21 cellular contexts compared by ENCODE assay signal in the genomic region with DNA sequence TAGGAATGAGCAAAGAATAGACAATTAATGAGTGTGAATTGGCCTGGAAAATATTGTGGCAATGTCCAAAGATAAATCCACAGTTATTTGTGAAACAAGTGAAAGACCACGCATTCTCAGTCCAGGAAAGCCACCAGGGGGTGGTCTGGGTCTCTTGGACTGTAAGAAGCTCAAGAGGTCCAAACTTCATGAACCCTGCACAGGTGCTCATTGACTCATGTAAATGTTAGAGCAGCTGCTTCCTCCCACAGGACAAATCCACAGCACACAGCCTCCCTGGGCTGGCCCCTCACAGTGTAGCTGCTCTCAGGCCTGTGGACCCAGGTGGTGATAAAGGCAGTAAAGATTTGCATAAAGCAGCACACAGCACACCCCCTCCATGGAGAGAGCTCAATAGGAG.
DNase-seq lines count a peak whose midpoint lies in the region; ATAC-seq, FAIRE-seq and TF ChIP-seq lines count a peak whose summit lies in the region.
"Had no signal": no experiment of that assay in that cellular context is flagged by ENCODE, and none has a peak within 500 bp of the region (broad histone marks: within the 10 kb centered on the region; RNA-seq: fewer than 3 reads in every experiment).

No MANE protein-coding gene starts in this region.

- ATAC-seq in T-helper 17 cell (peak; percentile 62), naive B cell (ENCODE audit: low read depth in 2 of 2) (peak; percentile 77 to 84)
- ATAC-seq: activated naive CD4-positive, alpha-beta T cell treated with anti-CD3 and anti-CD28 coated beads, Interleukin-2, amount 50 U/mL, for 72 hours; naive thymus-derived CD8-positive, alpha-beta T cell had no signal

- DNase-seq in DMS53 treated with DMSO at 0.1 percent for 48 hours (lab: John Stamatoyannopoulos, UW; ENCODE audit: unreplicated experiment) (peak; percentile 31), T-helper 17 cell (no peak), naive B cell (peak; percentile 58), D721Med (ENCODE audit: insufficient read length, low spot score) (no peak), MG63 (no peak), kidney tubule cell (ENCODE audit: low spot score) (no peak)
- DNase-seq in activated CD4-positive, alpha-beta T cell treated with anti-CD3 and anti-CD28 coated beads, Interleukin-2, amount 10 ng/mL, durations not matched to agents 24 days and 14 days = no peak
- DNase-seq: activated T-cell treated with anti-CD3 and anti-CD28 coated beads, Interleukin-2, amount 50 U/mL, for 48 hours; AML-193; cortex of kidney; lower lobe of right lung; naive thymus-derived CD8-positive, alpha-beta T cell; NCI-H748 treated with DMSO at 0.1 percent for 48 hours; stimulated activated CD4-positive, alpha-beta T cell treated with anti-CD3 and anti-CD28 coated beads, Interleukin-4, amount 100 ng/mL, for 4 hours; stimulated activated CD8-positive, alpha-beta memory T cell treated with anti-CD3 and anti-CD28 coated beads, Interleukin-4, amount 100 ng/mL, for 48 hours had no signal

- H3K9me3 Mint-ChIP-seq in naive B cell = peaks cover 0 to 8% (median 6%) of the 10 kb centered on the region in 7 donors
- H3K9me3 Mint-ChIP-seq in activated CD4-positive, alpha-beta T cell treated with anti-CD3 and anti-CD28 coated beads, Interleukin-2, amount 10 ng/mL, durations not matched to agents 24 days and 14 days = peaks cover 3% of the 10 kb centered on the region
- H3K9me3 Mint-ChIP-seq: activated naive CD4-positive, alpha-beta T cell treated with anti-CD3 and anti-CD28 coated beads, Interleukin-2, amount 50 U/mL, for 72 hours had no signal

- peaks cover 10% of the 10 kb centered on the region for H3K4me1 ChIP-seq in Loucy (ENCODE audit: insufficient read depth, low read length, poor library complexity, severe bottlenecking)
- H3K4me1 ChIP-seq: lower lobe of right lung, parathyroid adenoma had no signal

- intact Hi-C loops in activated CD4-positive, alpha-beta T cell treated with anti-CD3 and anti-CD28 coated beads, Interleukin-2, amount 10 ng/mL, durations not matched to agents 24 days and 14 days (cut with micrococcal nuclease) = no loop called here

- H3K27ac Mint-ChIP-seq in T-helper 17 cell = no peak overlapping the region
- H3K27ac Mint-ChIP-seq in naive B cell = peak overlapping the region; percentile 89 to 98 (median 94)
- H3K27ac Mint-ChIP-seq in activated CD4-positive, alpha-beta T cell treated with anti-CD3 and anti-CD28 coated beads, Interleukin-2, amount 10 ng/mL, durations not matched to agents 24 days and 14 days = no peak overlapping the region
- H3K27ac Mint-ChIP-seq: activated naive CD4-positive, alpha-beta T cell treated with anti-CD3 and anti-CD28 coated beads, Interleukin-2, amount 50 U/mL, for 72 hours had no signal

- no peaks in the 10 kb centered on the region for H4K20me1 ChIP-seq in Loucy (ENCODE audit: insufficient read depth, low read length, poor library complexity, severe bottlenecking)

- peaks cover 54% of the 10 kb centered on the region for H3K27me3 Mint-ChIP-seq in T-helper 17 cell
- no peaks in the 10 kb centered on the region for H3K27me3 Mint-ChIP-seq in naive B cell
- H3K27me3 Mint-ChIP-seq in activated CD4-positive, alpha-beta T cell treated with anti-CD3 and anti-CD28 coated beads, Interleukin-2, amount 10 ng/mL, durations not matched to agents 24 days and 14 days = peaks cover 23% of the 10 kb centered on the region

- H3F3A ChIP-seq in Loucy (ENCODE audit: low read depth) = no peaks in the 10 kb centered on the region

- H3K4me2 ChIP-seq in Loucy (ENCODE audit: low read depth, low read length, poor library complexity, severe bottlenecking) = peak overlapping the region; percentile 10

- no peaks in the 10 kb centered on the region for H3K27me3 ChIP-seq in Loucy (ENCODE audit: insufficient read depth, low read length, poor library complexity, severe bottlenecking)
- H3K27me3 ChIP-seq in MG63 = no peaks in the 10 kb centered on the region

- no peaks in the 10 kb centered on the region for H3K36me3 Mint-ChIP-seq in T-helper 17 cell (ENCODE audit: low read depth)
- no peaks in the 10 kb centered on the region for H3K36me3 Mint-ChIP-seq in naive B cell
- H3K36me3 Mint-ChIP-seq in activated CD4-positive, alpha-beta T cell treated with anti-CD3 and anti-CD28 coated beads, Interleukin-2, amount 10 ng/mL, durations not matched to agents 24 days and 14 days (ENCODE audit: low read depth) = no peaks in the 10 kb centered on the region
- H3K36me3 Mint-ChIP-seq: activated naive CD4-positive, alpha-beta T cell treated with anti-CD3 and anti-CD28 coated beads, Interleukin-2, amount 50 U/mL, for 72 hours; brain had no signal

- no peaks in the 10 kb centered on the region for H3K36me3 ChIP-seq in Loucy (ENCODE audit: insufficient read depth, low read length)
- H3K36me3 ChIP-seq in MG63 = no peaks in the 10 kb centered on the region
- H3K36me3 ChIP-seq: lower lobe of right lung had no signal

- H3K4me3 Mint-ChIP-seq in T-helper 17 cell (no peak overlapping the region), naive B cell (peak overlapping the region; percentile 25 to 88 (median 74))
- H3K4me3 Mint-ChIP-seq in activated CD4-positive, alpha-beta T cell treated with anti-CD3 and anti-CD28 coated beads, Interleukin-2, amount 10 ng/mL, durations not matched to agents 24 days and 14 days = no peak overlapping the region
- H3K4me3 Mint-ChIP-seq: brain had no signal

- H3K9ac ChIP-seq in Loucy (ENCODE audit: low read depth, low read length, poor library complexity, severe bottlenecking) = no peak overlapping the region
- H3K9ac ChIP-seq: parathyroid adenoma had no signal

- no peaks in the 10 kb centered on the region for H3K4me1 Mint-ChIP-seq in T-helper 17 cell
- H3K4me1 Mint-ChIP-seq in naive B cell = peaks cover 35 to 37% (median 36%) of the 10 kb centered on the region in 3 donors
- H3K4me1 Mint-ChIP-seq in activated CD4-positive, alpha-beta T cell treated with anti-CD3 and anti-CD28 coated beads, Interleukin-2, amount 10 ng/mL, durations not matched to agents 24 days and 14 days = no peaks in the 10 kb centered on the region

- H3K9me3 ChIP-seq in Loucy (ENCODE audit: insufficient read depth, low read depth, low read length) (no peaks in the 10 kb centered on the region; the same call in 1 of the 2 replicates), T-helper 17 cell (ENCODE audit: control insufficient read depth, low read length, poor library complexity, severe bottlenecking) (no peaks in the 10 kb centered on the region), MG63 (peaks cover 9% of the 10 kb centered on the region)

- no peak overlapping the region for H2AFZ ChIP-seq in Loucy (ENCODE audit: low read length)
- H2AFZ ChIP-seq: parathyroid adenoma had no signal

- 0 out of 2 replicates have a peak, but pooled peaks have one; percentile 22 for TF ChIP-seq CTCF in Loucy (conservative IDR thresholded peaks at IDR 0.05; ENCODE audit: low read length)
- no peak for TF ChIP-seq CTCF in D721Med (IDR thresholded peaks at IDR 0.05; ENCODE audit: insufficient read depth, missing control alignments)

- H3K4me3 ChIP-seq in Loucy (ENCODE audit: low read length, poor library complexity, severe bottlenecking) = no peak overlapping the region
- H3K4me3 ChIP-seq in MG63 = no peak overlapping the region
- H3K4me3 ChIP-seq: lower lobe of right lung had no signal

- no peak for FAIRE-seq in D721Med (lab: Jason Lieb, UNC)
- FAIRE-seq: endothelial cell of umbilical vein, frontal cortex had no signal

- H3K79me2 ChIP-seq in Loucy (ENCODE audit: insufficient read depth, low read length) = no peaks in the 10 kb centered on the region
- H3K79me2 ChIP-seq: parathyroid adenoma had no signal

- H3K9me2 ChIP-seq in Loucy (replicated peaks; ENCODE audit: low read depth, low read length) = no peaks in the 10 kb centered on the region

Comparison
In these comparisons a context has a peak if more than half of its experiments do, and no peak if none do; other contexts are left out.
1. DNase-seq: peak in DMS53 treated with DMSO at 0.1 percent for 48 hours (single experiment) and naive B cell (single experiment); none in T-helper 17 cell (0 of 3), activated CD4-positive, alpha-beta T cell treated with anti-CD3 and anti-CD28 coated beads, Interleukin-2, amount 10 ng/mL, durations not matched to agents 24 days and 14 days (single experiment), D721Med (single experiment), MG63 (single experiment) and kidney tubule cell (single experiment).
2. H3K27ac Mint-ChIP-seq: peak in naive B cell (6 of 6); none in T-helper 17 cell (single experiment) and activated CD4-positive, alpha-beta T cell treated with anti-CD3 and anti-CD28 coated beads, Interleukin-2, amount 10 ng/mL, durations not matched to agents 24 days and 14 days (single experiment).
3. H3K4me3 Mint-ChIP-seq: peak in naive B cell (8 of 8); none in T-helper 17 cell (single experiment) and activated CD4-positive, alpha-beta T cell treated with anti-CD3 and anti-CD28 coated beads, Interleukin-2, amount 10 ng/mL, durations not matched to agents 24 days and 14 days (single experiment).